14 cellular contexts compared by ENCODE assay signal in genomic region chr15:68814596-68814995, GRCh38. TPM values are rescaled to one million over a fixed set of nuclear protein-coding genes. Genes with fewer than 3 reads are reported as not detected.
DNase-seq lines count a peak whose midpoint lies in the region; ATAC-seq and TF ChIP-seq lines count a peak whose summit lies in the region.
"Had no signal": no experiment of that assay in that cellular context is flagged by ENCODE, and none has a peak within 500 bp of the region (broad histone marks: within the 10 kb centered on the region; RNA-seq: fewer than 3 reads in every experiment).

No MANE protein-coding gene starts in this region.

- H3K4me3 Mint-ChIP-seq in CD4-positive, CD25-positive, alpha-beta regulatory T cell, result peak overlapping the region; percentile 26 to 100 (median 50)
- no peak overlapping the region for H3K4me3 Mint-ChIP-seq in activated T-helper 2 cell treated with anti-CD3 and anti-CD28 coated beads, Interferon-gamma antibody, Interleukin-2, Interleukin-4, amounts not matched to agents 10 μg/mL and 5 μg/mL and 100 μg/mL, durations not matched to agents 14 hours and 24 hours and 36 hours (ENCODE audit: low read depth)
- peak overlapping the region; percentile 21 for H3K4me3 Mint-ChIP-seq in nephron progenitor cell

- H3K27ac Mint-ChIP-seq in CD4-positive, CD25-positive, alpha-beta regulatory T cell, result peak overlapping the region; percentile 18 to 95 (median 71)
- H3K27ac Mint-ChIP-seq in activated T-helper 2 cell treated with anti-CD3 and anti-CD28 coated beads, Interferon-gamma antibody, Interleukin-2, Interleukin-4, amounts not matched to agents 10 μg/mL and 5 μg/mL and 100 μg/mL, durations not matched to agents 14 hours and 24 hours and 36 hours, result peak overlapping the region; percentile 30
- H3K27ac Mint-ChIP-seq in nephron progenitor cell, result peak overlapping the region; percentile 87

- no peaks in the 10 kb centered on the region for H3K27me3 Mint-ChIP-seq in CD4-positive, CD25-positive, alpha-beta regulatory T cell
- H3K27me3 Mint-ChIP-seq in activated T-helper 2 cell treated with anti-CD3 and anti-CD28 coated beads, Interferon-gamma antibody, Interleukin-2, Interleukin-4, amounts not matched to agents 10 μg/mL and 5 μg/mL and 100 μg/mL, durations not matched to agents 14 hours and 24 hours and 36 hours (ENCODE audit: low read depth), result no peaks in the 10 kb centered on the region
- H3K27me3 Mint-ChIP-seq in nephron progenitor cell (ENCODE audit: low read depth, poor library complexity), result no peaks in the 10 kb centered on the region

- peaks cover 37% of the 10 kb centered on the region for H3K4me1 ChIP-seq in CD4-positive, CD25-positive, alpha-beta regulatory T cell (ENCODE audit: control insufficient read depth, insufficient read depth, low read length, poor library complexity, severe bottlenecking)
- H3K4me1 ChIP-seq in DOHH2 (ENCODE audit: control insufficient read depth, low read length), result peaks cover 38% of the 10 kb centered on the region

- ATAC-seq in CD4-positive, CD25-positive, alpha-beta regulatory T cell (ENCODE audit: low read depth in 2 of 2), result no peak
- no peak for ATAC-seq in GM18907 (IDR thresholded peaks at IDR 0.05; ENCODE audit: unreplicated experiment)

- no peaks in the 10 kb centered on the region for H3K27me3 ChIP-seq in CD4-positive, CD25-positive, alpha-beta regulatory T cell (ENCODE audit: control insufficient read depth, insufficient read depth, low read length)
- no peaks in the 10 kb centered on the region for H3K27me3 ChIP-seq in DOHH2 (ENCODE audit: control insufficient read depth, low read length)
- H3K27me3 ChIP-seq: tibial nerve had no signal

- no peak for DNase-seq in CD4-positive, CD25-positive, alpha-beta regulatory T cell
- DNase-seq in activated T-helper 2 cell treated with anti-CD3 and anti-CD28 coated beads, Interferon-gamma antibody, Interleukin-2, Interleukin-4, amounts not matched to agents 10 μg/mL and 5 μg/mL and 100 μg/mL, durations not matched to agents 14 hours and 24 hours and 36 hours (ENCODE audit: low spot score), result no peak
- DNase-seq in nephron progenitor cell (no peak), NCI-H2029 (lab: John Stamatoyannopoulos, UW) (no peak), NCI-H1048 (lab: John Stamatoyannopoulos, UW) (no peak)
- DNase-seq: activated CD8-positive, alpha-beta memory T cell treated with anti-CD3 and anti-CD28 coated beads for 24 hours; cerebellar nuclear complex; NCI-H2029 treated with DMSO at 0.1 percent for 48 hours; NCI-H526 treated with DMSO at 0.1 percent for 48 hours; retina; stimulated activated CD4-positive, alpha-beta T cell treated with anti-CD3 and anti-CD28 coated beads, Interleukin-2, amount 100 ng/mL, for 24 hours had no signal

- H3K79me2 ChIP-seq in DOHH2 (ENCODE audit: control insufficient read depth, low read length), result peaks cover 100% of the 10 kb centered on the region

- intact Hi-C loops in activated T-helper 2 cell treated with anti-CD3 and anti-CD28 coated beads, Interferon-gamma antibody, Interleukin-2, Interleukin-4, amounts not matched to agents 10 μg/mL and 5 μg/mL and 100 μg/mL, durations not matched to agents 14 hours and 24 hours and 36 hours (cut with micrococcal nuclease), result no loop called here

- peaks cover 15% of the 10 kb centered on the region for H3K36me3 Mint-ChIP-seq in CD4-positive, CD25-positive, alpha-beta regulatory T cell
- H3K36me3 Mint-ChIP-seq in activated T-helper 2 cell treated with anti-CD3 and anti-CD28 coated beads, Interferon-gamma antibody, Interleukin-2, Interleukin-4, amounts not matched to agents 10 μg/mL and 5 μg/mL and 100 μg/mL, durations not matched to agents 14 hours and 24 hours and 36 hours (ENCODE audit: low read depth), result peaks cover 48% of the 10 kb centered on the region
- H3K36me3 Mint-ChIP-seq in nephron progenitor cell (ENCODE audit: low read depth), result peaks cover 42% of the 10 kb centered on the region

- peaks cover 43% of the 10 kb centered on the region for H4K20me1 ChIP-seq in DOHH2 (ENCODE audit: control insufficient read depth, insufficient read depth, low read depth, low read length)

- H3F3A ChIP-seq in DOHH2 (ENCODE audit: control insufficient read depth, insufficient read depth), result no peaks in the 10 kb centered on the region

- peaks cover 35 to 74% (median 58%) of the 10 kb centered on the region in 4 donors for H3K4me1 Mint-ChIP-seq in CD4-positive, CD25-positive, alpha-beta regulatory T cell
- H3K4me1 Mint-ChIP-seq in activated T-helper 2 cell treated with anti-CD3 and anti-CD28 coated beads, Interferon-gamma antibody, Interleukin-2, Interleukin-4, amounts not matched to agents 10 μg/mL and 5 μg/mL and 100 μg/mL, durations not matched to agents 14 hours and 24 hours and 36 hours (ENCODE audit: low read depth), result peaks cover 55% of the 10 kb centered on the region
- H3K4me1 Mint-ChIP-seq in nephron progenitor cell, result peaks cover 75% of the 10 kb centered on the region

- H3K9me3 ChIP-seq in CD4-positive, CD25-positive, alpha-beta regulatory T cell (ENCODE audit: control insufficient read depth in 2 of 2, low read length in 2 of 2), result no peaks in the 10 kb centered on the region
- no peaks in the 10 kb centered on the region for H3K9me3 ChIP-seq in DOHH2 (ENCODE audit: control insufficient read depth, insufficient read depth, low read length)
- H3K9me3 ChIP-seq: tibial nerve had no signal

- H3K4me3 ChIP-seq in CD4-positive, CD25-positive, alpha-beta regulatory T cell (ENCODE audit: low read depth, low read length), result no peak overlapping the region
- H3K4me3 ChIP-seq in DOHH2 (ENCODE audit: low read length), result no peak overlapping the region
- H3K4me3 ChIP-seq: tibial nerve had no signal

- peaks cover 0 to 2% (median 0%) of the 10 kb centered on the region in 7 donors for H3K9me3 Mint-ChIP-seq in CD4-positive, CD25-positive, alpha-beta regulatory T cell
- H3K9me3 Mint-ChIP-seq in activated T-helper 2 cell treated with anti-CD3 and anti-CD28 coated beads, Interferon-gamma antibody, Interleukin-2, Interleukin-4, amounts not matched to agents 10 μg/mL and 5 μg/mL and 100 μg/mL, durations not matched to agents 14 hours and 24 hours and 36 hours, result no peaks in the 10 kb centered on the region
- no peaks in the 10 kb centered on the region for H3K9me3 Mint-ChIP-seq in nephron progenitor cell

- peak overlapping the region; percentile 85; the same call in 1 of the 2 replicates for H3K4me2 ChIP-seq in DOHH2 (ENCODE audit: low read length)

- H3K36me3 ChIP-seq in CD4-positive, CD25-positive, alpha-beta regulatory T cell (ENCODE audit: control insufficient read depth, insufficient read depth, low read length), result no peaks in the 10 kb centered on the region
- H3K36me3 ChIP-seq in DOHH2 (ENCODE audit: control insufficient read depth, low read length), result peaks cover 85% of the 10 kb centered on the region
- H3K36me3 ChIP-seq: tibial nerve had no signal

- H3K27ac ChIP-seq in CD4-positive, CD25-positive, alpha-beta regulatory T cell (ENCODE audit: insufficient read depth, low read length, poor library complexity, severe bottlenecking), result no peak overlapping the region
- H3K27ac ChIP-seq in DOHH2 (ENCODE audit: low read depth, low read length), result no peak overlapping the region

- TF ChIP-seq CTCF in DOHH2 (IDR thresholded peaks at IDR 0.05; ENCODE audit: low read depth, low read length, poor library complexity, severe bottlenecking) (no peak), nephron progenitor cell (IDR thresholded peaks at IDR 0.05) (no peak)

- H3K9me2 ChIP-seq in DOHH2 (replicated peaks; ENCODE audit: control insufficient read depth, low read length), result no peaks in the 10 kb centered on the region

RNA-seq across cellular contexts. Expression of gene ANP32A, which starts 6.1 kb away (rescaled TPM):
- total RNA-seq in CD4-positive, CD25-positive, alpha-beta regulatory T cell, result 89.4 TPM
- 100 to 1,000 TPM in 1 of 4 donors, 10 to 100 TPM in 3; 71.4 to 104 (median 88.0) TPM for polyA plus RNA-seq in CD4-positive, CD25-positive, alpha-beta regulatory T cell
- 259 and 265 TPM in 2 replicates for total RNA-seq in activated T-helper 2 cell treated with anti-CD3 and anti-CD28 coated beads, Interferon-gamma antibody, Interleukin-2, Interleukin-4, amounts not matched to agents 10 μg/mL and 5 μg/mL and 100 μg/mL, durations not matched to agents 14 hours and 24 hours and 36 hours

Comparison
In these comparisons a context has a peak if more than half of its experiments do, and no peak if none do; other contexts are left out.
1. H3K27ac Mint-ChIP-seq: peak in every context shown above with its lines; median percentile 87 in nephron progenitor cell; 71 in CD4-positive, CD25-positive, alpha-beta regulatory T cell; 30 in activated T-helper 2 cell treated with anti-CD3 and anti-CD28 coated beads, Interferon-gamma antibody, Interleukin-2, Interleukin-4, amounts not matched to agents 10 μg/mL and 5 μg/mL and 100 μg/mL, durations not matched to agents 14 hours and 24 hours and 36 hours.